ENCODE assay signal across 8 cellular contexts in genomic region chr2:43995733-43996533, GRCh38. TPM values are rescaled to one million over a fixed set of nuclear protein-coding genes. Genes with fewer than 3 reads are reported as not detected.
DNase-seq lines count a peak whose midpoint lies in the region; ATAC-seq lines count a peak whose summit lies in the region.

LRPPRC (minus strand) TSS chr2:43995989; CDS start chr2:43995947, 42 bp downstream.

- peak within 1 kb of the TSS; percentile 97 for H3K27ac ChIP-seq in BLaER1

- peaks cover 48% of the 10 kb centered on the region for H4K20me1 ChIP-seq in BLaER1

- intact Hi-C loops in left colon (cut with DNase I, micrococcal nuclease), result no loop called here

- DNase-seq in NCI-H748 (lab: John Stamatoyannopoulos, UW; ENCODE audit: unreplicated experiment) (peak; percentile 95), cortex of kidney (lab: John Stamatoyannopoulos, UW) (peak; percentile 21), left colon (peak; percentile 94 to 95)
- DNase-seq in activated CD4-positive, alpha-beta T cell treated with anti-CD3 and anti-CD28 coated beads, Interleukin-2, amount 50 U/mL, for 1 hour, result peak; percentile 85
- DNase-seq in stimulated activated CD4-positive, alpha-beta T cell treated with anti-CD3 and anti-CD28 coated beads, Interleukin-1b, Interleukin-23, amount 100 ng/mL, for 48 hours, result peak; percentile 93

- H3K9me3 ChIP-seq in BLaER1, result no peaks in the 10 kb centered on the region

- H3K36me3 ChIP-seq in BLaER1, result peaks cover 36% of the 10 kb centered on the region

- peak within 1 kb of the TSS; percentile 100 for H3K4me3 ChIP-seq in BLaER1

- ATAC-seq in GM19328 (IDR thresholded peaks at IDR 0.05; ENCODE audit: unreplicated experiment), result peak; percentile 84
- peak; percentile 86 for ATAC-seq in HG03520 (IDR thresholded peaks at IDR 0.05; ENCODE audit: unreplicated experiment)
- ATAC-seq in left colon, result peak; percentile 96

- H3K4me2 ChIP-seq in BLaER1, result peak within 1 kb of the TSS; percentile 91

- H3K4me1 ChIP-seq in BLaER1, result peaks cover 18% of the 10 kb centered on the region

- peak within 1 kb of the TSS; percentile 99 for H3K9ac ChIP-seq in BLaER1

- H3K27me3 ChIP-seq in BLaER1, result no peaks in the 10 kb centered on the region

RNA-seq across cellular contexts. Expression of gene LRPPRC, which starts in this region (rescaled TPM):
- total RNA-seq in left colon, result 100 to 1,000 TPM in 1 of 2 donors, 10 to 100 TPM in 1; 98.8 to 110 TPM

Comparison
In these comparisons a context has a peak if more than half of its experiments do, and no peak if none do; other contexts are left out.
1. Peak in every context shown above with its lines: DNase-seq, ATAC-seq, H3K4me3 ChIP-seq and H3K27ac ChIP-seq.
2. DNase-seq: peak in every context shown above with its lines; median percentile 95 in NCI-H748; 94 in left colon; 93 in stimulated activated CD4-positive, alpha-beta T cell treated with anti-CD3 and anti-CD28 coated beads, Interleukin-1b, Interleukin-23, amount 100 ng/mL, for 48 hours; 85 in activated CD4-positive, alpha-beta T cell treated with anti-CD3 and anti-CD28 coated beads, Interleukin-2, amount 50 U/mL, for 1 hour; 21 in cortex of kidney.